In genomic region chr10:64334084-64334483, GRCh38 we compare ENCODE assay signal across 15 cellular contexts.
DNase-seq lines count a peak whose midpoint lies in the region; ATAC-seq and TF ChIP-seq lines count a peak whose summit lies in the region.
"Had no signal": no experiment of that assay in that cellular context is flagged by ENCODE, and none has a peak within 500 bp of the region (broad histone marks: within the 10 kb centered on the region; RNA-seq: fewer than 3 reads in every experiment).

No MANE protein-coding gene starts in this region.

- H4K12ac ChIP-seq in trophoblast cell (ENCODE audit: low read depth, low read length) = no peak overlapping the region

- H2BK12ac ChIP-seq in trophoblast cell (ENCODE audit: low read length) = peak overlapping the region; percentile 84

- no peak overlapping the region for H2AK5ac ChIP-seq in trophoblast cell (ENCODE audit: low read length)

- no peak for ATAC-seq in GM21367 (IDR thresholded peaks at IDR 0.05; ENCODE audit: unreplicated experiment)
- no peak for ATAC-seq in activated CD4-positive, CD25-positive, alpha-beta regulatory T cell treated with anti-CD3 and anti-CD28 coated beads, Interleukin-2, amount 50 U/mL, for 24 hours
- ATAC-seq: CD8-positive, alpha-beta T cell had no signal

- TF ChIP-seq EP300 in ovary (IDR thresholded peaks at IDR 0.05) = no peak

- no peaks in the 10 kb centered on the region for H3K36me3 ChIP-seq in trophoblast cell (ENCODE audit: control insufficient read depth in 1 of 2, insufficient read depth in 2 of 2, low read length in 2 of 2)
- H3K36me3 ChIP-seq in ovary = no peaks in the 10 kb centered on the region
- H3K36me3 ChIP-seq: BLaER1, HAP-1 had no signal

- DNase-seq in M059J (ENCODE audit: low read depth) = peak; percentile 5
- peak; percentile 1 for DNase-seq in RPMI7951 (ENCODE audit: low read depth)
- DNase-seq in trophoblast cell = peak in 1 of 2 donors; percentile 5
- no peak for DNase-seq in ovary
- DNase-seq: Caco-2; CD4-positive, CD25-positive, alpha-beta regulatory T cell; CD8-positive, alpha-beta T cell; DMS153; DND-41; GOT3 had no signal

- no peak overlapping the region for H3K27ac ChIP-seq in trophoblast cell (ENCODE audit: low read depth, low read length)
- no peak overlapping the region for H3K27ac ChIP-seq in ovary
- H3K27ac ChIP-seq: BLaER1, C4-2B had no signal

- peak overlapping the region; percentile 68 for H2BK5ac ChIP-seq in trophoblast cell (ENCODE audit: low read depth, low read length, poor library complexity)

- intact Hi-C loops in ovary (cut with DNase I) = no loop called here

- no peak overlapping the region for H3K4me2 ChIP-seq in trophoblast cell (ENCODE audit: low read length)
- H3K4me2 ChIP-seq: BLaER1 had no signal

- TF ChIP-seq CTCF in ovary (IDR thresholded peaks at IDR 0.05) = no peak

- no peaks in the 10 kb centered on the region for H3K27me3 ChIP-seq in trophoblast cell (ENCODE audit: insufficient read depth, low read length)
- no peaks in the 10 kb centered on the region for H3K27me3 ChIP-seq in ovary
- H3K27me3 ChIP-seq: BLaER1 had no signal

- H4K8ac ChIP-seq in trophoblast cell (ENCODE audit: low read depth, low read length) = no peak overlapping the region

- TF ChIP-seq POLR2A in ovary (IDR thresholded peaks at IDR 0.05) = no peak

- no peak overlapping the region for H3K14ac ChIP-seq in trophoblast cell (ENCODE audit: low read length)

- no peaks in the 10 kb centered on the region for H3K9me3 ChIP-seq in trophoblast cell (ENCODE audit: insufficient read depth, low read depth, low read length)
- H3K9me3 ChIP-seq in ovary = no peaks in the 10 kb centered on the region
- H3K9me3 ChIP-seq: BLaER1, Caco-2, HAP-1 had no signal

- no peak overlapping the region for H3K4ac ChIP-seq in trophoblast cell (ENCODE audit: low read depth, low read length)

- H3K23ac ChIP-seq in trophoblast cell (ENCODE audit: low read length) = no peak overlapping the region

- peaks cover 16% of the 10 kb centered on the region for H3K79me1 ChIP-seq in trophoblast cell (ENCODE audit: low read length)

- WGBS in trophoblast cell (ENCODE audit: extremely low coverage, insufficient coverage, insufficient read length) = no CpG with 5 or more reads among the region's 4 CpGs
- 90 to 97% (median 95%) methylated on average over 4 of the region's 4 CpGs for WGBS in ovary, 3 donors

- H3K4me3 ChIP-seq in trophoblast cell (ENCODE audit: low read depth, low read length) (no peak overlapping the region), ovary (no peak overlapping the region)
- H3K4me3 ChIP-seq: BLaER1, HAP-1 had no signal

- no peak overlapping the region for H3K9ac ChIP-seq in trophoblast cell (ENCODE audit: low read length)
- H3K9ac ChIP-seq: BLaER1 had no signal

- H2AFZ ChIP-seq in trophoblast cell (ENCODE audit: insufficient read depth, low read length, poor library complexity) = no peak overlapping the region

- H3K4me1 ChIP-seq in trophoblast cell (ENCODE audit: control insufficient read depth in 1 of 2, insufficient read depth in 2 of 2, low read length in 2 of 2) (peaks cover 8 to 12% of the 10 kb centered on the region in 2 experiments), ovary (ENCODE audit: insufficient read depth) (no peaks in the 10 kb centered on the region)
- H3K4me1 ChIP-seq: BLaER1, Caco-2, HAP-1 had no signal

- no peaks in the 10 kb centered on the region for H3K79me2 ChIP-seq in trophoblast cell (ENCODE audit: control insufficient read depth, insufficient read depth, low read length, poor library complexity)

- no peak overlapping the region for H2BK120ac ChIP-seq in trophoblast cell (ENCODE audit: insufficient read depth, low read length, poor library complexity)

- H4K91ac ChIP-seq in trophoblast cell (ENCODE audit: low read depth, low read length) = peak overlapping the region; percentile 84

- no peak overlapping the region for H3K18ac ChIP-seq in trophoblast cell (ENCODE audit: low read length)

Comparison
In these comparisons a context has a peak if more than half of its experiments do, and no peak if none do; other contexts are left out.
1. DNase-seq: peak in M059J (single experiment) and RPMI7951 (single experiment); none in ovary (0 of 5).